ENCODE assay signal across 8 cellular contexts in the genomic region with DNA sequence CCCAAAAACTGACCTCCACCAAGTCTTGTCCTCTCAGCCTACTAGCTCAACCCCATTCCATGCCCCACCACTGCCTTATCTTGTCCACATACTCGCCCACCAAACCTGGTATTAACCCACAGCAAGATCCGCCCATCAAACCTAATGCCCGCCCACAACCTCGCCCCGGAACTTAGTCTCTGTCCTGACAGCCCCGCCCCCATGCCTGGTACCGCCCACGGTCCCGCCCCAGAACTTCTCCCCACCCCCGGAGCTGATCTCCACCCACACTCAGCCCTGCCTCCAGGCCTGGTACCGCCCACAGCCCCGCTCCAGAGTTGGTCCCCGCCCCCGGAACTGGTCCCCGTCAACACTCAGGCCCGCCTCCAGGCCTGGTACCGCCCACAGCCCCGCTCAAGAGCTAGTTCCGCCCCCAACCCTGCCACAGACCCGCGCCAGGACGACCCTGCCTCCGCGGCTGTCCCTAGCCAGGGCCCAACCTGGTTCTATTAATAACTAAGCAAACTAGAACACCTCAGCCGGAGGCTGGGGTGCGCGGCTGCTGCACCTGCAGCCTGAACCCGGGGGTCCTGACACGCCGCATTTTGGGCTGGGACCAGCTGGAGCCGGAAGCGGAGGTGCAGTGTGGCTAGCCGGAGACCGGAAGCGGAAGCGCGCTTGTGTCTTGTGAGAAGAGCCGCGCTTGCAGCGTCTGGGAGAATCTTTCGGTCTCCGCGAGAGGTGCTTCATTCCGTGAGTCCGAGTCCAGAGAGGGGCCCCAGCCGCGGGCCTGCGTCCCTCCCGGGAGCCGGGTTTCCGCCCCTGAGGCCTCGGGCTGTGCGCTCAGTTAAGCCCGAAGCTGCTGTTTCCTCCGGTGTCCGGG. TPM values are rescaled to one million over a fixed set of nuclear protein-coding genes. Genes with fewer than 3 reads are reported as not detected.
DNase-seq lines count a peak whose midpoint lies in the region; ATAC-seq, FAIRE-seq and TF ChIP-seq lines count a peak whose summit lies in the region.

TSS of gene ZNF557 (plus strand) at position 662 of the 862 bp plus-strand sequence. CDS start 5,372 bp downstream, outside the sequence.

- ATAC-seq in GM18907 (IDR thresholded peaks at IDR 0.05; ENCODE audit: unreplicated experiment) (peak; percentile 94), HG03139 (IDR thresholded peaks at IDR 0.05; ENCODE audit: unreplicated experiment) (peak; percentile 88)

- no peak for TF ChIP-seq CTCF in AG04450 (IDR thresholded peaks at IDR 0.05; ENCODE audit: low read depth, low read length)
- TF ChIP-seq CTCF in WERI-Rb-1 (IDR thresholded peaks at IDR 0.05; ENCODE audit: low read depth, low read length), result no peak
- no peak for TF ChIP-seq CTCF in mammary epithelial cell (conservative IDR thresholded peaks at IDR 0.05 in 1 of 2, IDR thresholded peaks at IDR 0.05 in 1 of 2; ENCODE audit: extremely low read depth in 1 of 2, insufficient read depth in 1 of 2, low read depth in 1 of 2, low read length in 2 of 2)

- H3K27me3 ChIP-seq in AG04450 (ENCODE audit: control insufficient read depth, insufficient read depth, low read length), result no peaks in the 10 kb centered on the region
- no peaks in the 10 kb centered on the region for H3K27me3 ChIP-seq in WERI-Rb-1 (ENCODE audit: insufficient read depth, low read depth, severe bottlenecking)
- H3K27me3 ChIP-seq in mammary epithelial cell (ENCODE audit: insufficient read depth, low read length), result no peaks in the 10 kb centered on the region
- no peaks in the 10 kb centered on the region for H3K27me3 ChIP-seq in small intestine (ENCODE audit: control insufficient read depth in 2 of 2, insufficient read depth in 2 of 2, low read length in 2 of 2)

- POLR2A ChIA-PET in AG04450 (lab: Yijun Ruan, JAX), result interaction anchor here (0.6 to 1.6 kb wide), 8 partner anchors 16 to 1763 kb away, joined by 3 to 13 read pairs (median 3); partner anchors contain the start of genes PET100 and XAB2

- H3K36me3 ChIP-seq in WERI-Rb-1 (peaks cover 18% of the 10 kb centered on the region), mammary epithelial cell (ENCODE audit: insufficient read depth, low read length) (peaks cover 8% of the 10 kb centered on the region), small intestine (ENCODE audit: control insufficient read depth in 2 of 2, insufficient read depth in 2 of 2, low read length in 2 of 2) (peaks cover 5 to 11% of the 10 kb centered on the region in 2 donors)

- no peak for FAIRE-seq in small intestine (lab: Jason Lieb, UNC)

- in situ Hi-C loops in mammary epithelial cell (cut with MboI; ENCODE audit: low sequenced_read_pairs in 2 of 2), result no loop called here

- peak; percentile 90 for DNase-seq in AG04450 (ENCODE audit: low read depth, low spot score)
- peak; percentile 95 for DNase-seq in NCI-H2227 (lab: John Stamatoyannopoulos, UW; ENCODE audit: unreplicated experiment)
- DNase-seq in WERI-Rb-1, result peak; percentile 99
- DNase-seq in mammary epithelial cell, result peak; percentile 96
- DNase-seq in iPS-NIHi11 (ENCODE audit: low spot score), result peak; percentile 96
- DNase-seq in small intestine, result peak; percentile 98

- peaks cover 20% of the 10 kb centered on the region for H3K79me2 ChIP-seq in mammary epithelial cell (ENCODE audit: insufficient read depth, low read length)

- H4K20me1 ChIP-seq in mammary epithelial cell (ENCODE audit: insufficient read depth, low read length), result no peaks in the 10 kb centered on the region

- H3K9ac ChIP-seq in mammary epithelial cell (ENCODE audit: insufficient read depth, low read length), result peak within 1 kb of the TSS; percentile 65

- peak within 1 kb of the TSS; percentile 88 for H3K4me2 ChIP-seq in mammary epithelial cell (ENCODE audit: insufficient read depth, low read depth, low read length)

- dilution Hi-C loops in mammary epithelial cell (cut with HindIII; ENCODE audit: low sequenced_read_pairs), result no loop called here

- CTCF ChIA-PET in AG04450 (lab: Charles Lee) (interaction anchor here (0.8 to 2.2 kb wide), 2 partner anchors 29 to 30 kb away, joined by 4 to 6 read pairs; no protein-coding TSS in a partner anchor), mammary epithelial cell (lab: Charles Lee; ENCODE audit: low non-redundant PET) (interaction anchor here (0.5 to 0.7 kb wide), 4 partner anchors 30 to 735 kb away, joined by 4 to 25 read pairs (median 8); no protein-coding TSS in a partner anchor)

- H3K4me1 ChIP-seq in mammary epithelial cell (ENCODE audit: insufficient read depth, low read length), result peaks cover 6% of the 10 kb centered on the region
- H3K4me1 ChIP-seq in small intestine (ENCODE audit: control insufficient read depth in 2 of 2, insufficient read depth in 1 of 2, low read depth in 1 of 2, low read length in 1 of 2), result peaks cover 2 to 4% of the 10 kb centered on the region in 2 donors

- intact Hi-C loops in mammary epithelial cell (cut with micrococcal nuclease), result no loop called here

- H2AFZ ChIP-seq in mammary epithelial cell (ENCODE audit: low read depth, low read length), result peak within 1 kb of the TSS; percentile 100

- WGBS in mammary epithelial cell (ENCODE audit: low coverage, missing lambda C conversion rate), result 3% methylated on average over 31 of the region's 56 CpGs
- WGBS in small intestine, 3 donors, result 1% methylated on average over 53 to 56 of the region's 56 CpGs

- H3K9me3 ChIP-seq in AG04450 (ENCODE audit: control insufficient read depth, insufficient read depth, low read length) (peaks cover 13% of the 10 kb centered on the region; the same call in 1 of the 2 replicates), WERI-Rb-1 (ENCODE audit: severe bottlenecking) (no peaks in the 10 kb centered on the region), mammary epithelial cell (replicated peaks; ENCODE audit: insufficient read depth, low read length) (no peaks in the 10 kb centered on the region), small intestine (ENCODE audit: control insufficient read depth, low read depth) (no peaks in the 10 kb centered on the region)

- H3K27ac ChIP-seq in AG04450 (ENCODE audit: low read depth, low read length), result peak within 1 kb of the TSS; percentile 77
- peak within 1 kb of the TSS; percentile 85 for H3K27ac ChIP-seq in WERI-Rb-1
- H3K27ac ChIP-seq in mammary epithelial cell (ENCODE audit: insufficient read depth, low read depth, low read length), result peak within 1 kb of the TSS; percentile 51
- H3K27ac ChIP-seq in small intestine (ENCODE audit: low read depth in 1 of 2, low read length in 1 of 2), result peak within 1 kb of the TSS; percentile 28 to 92

- no TSS peak for BruUV-seq in mammary epithelial cell (replicated peaks; lab: Mats Ljungman, UMichigan)

- H3K4me3 ChIP-seq in AG04450 (ENCODE audit: low read depth, low read length) (peak within 1 kb of the TSS; percentile 94), WERI-Rb-1 (ENCODE audit: low read depth, low read length) (peak within 1 kb of the TSS; percentile 78), mammary epithelial cell (replicated peaks in 1 of 3; ENCODE audit: insufficient read depth in 1 of 3, low read depth in 2 of 3, low read length in 3 of 3) (peak within 1 kb of the TSS; percentile 63 to 94 (median 89)), small intestine (ENCODE audit: low read depth in 1 of 2, low read length in 2 of 2) (peak within 1 kb of the TSS; percentile 82 to 84)

RNA-seq across cellular contexts. Expression of gene ZNF557, which starts in this region (rescaled TPM):
- 5.2 and 6.2 TPM in 2 replicates for polyA plus RNA-seq in AG04450 (2011; rRNA removed)
- polyA minus RNA-seq in AG04450 (2011; rRNA and poly(A)+ RNA removed), result 19.0 and 24.5 TPM in 2 replicates
- 10 to 100 TPM in 1 of 2 donors, 1 to 10 TPM in 1; 8.4 to 13.2 TPM for total RNA-seq in mammary epithelial cell
- polyA plus RNA-seq in mammary epithelial cell, result 2.3 TPM
- polyA minus RNA-seq in mammary epithelial cell, result 12.5 TPM
- polyA plus RNA-seq in small intestine, result 1 to 10 TPM; 1.9 to 2.7 (median 2.0) TPM

Comparison
In these comparisons a context has a peak if more than half of its experiments do, and no peak if none do; other contexts are left out.
1. Peak in every context shown above with its lines: DNase-seq, ATAC-seq, H3K4me3 ChIP-seq and H3K27ac ChIP-seq.